1 cellular context compared by ENCODE assay signal in the genomic region with DNA sequence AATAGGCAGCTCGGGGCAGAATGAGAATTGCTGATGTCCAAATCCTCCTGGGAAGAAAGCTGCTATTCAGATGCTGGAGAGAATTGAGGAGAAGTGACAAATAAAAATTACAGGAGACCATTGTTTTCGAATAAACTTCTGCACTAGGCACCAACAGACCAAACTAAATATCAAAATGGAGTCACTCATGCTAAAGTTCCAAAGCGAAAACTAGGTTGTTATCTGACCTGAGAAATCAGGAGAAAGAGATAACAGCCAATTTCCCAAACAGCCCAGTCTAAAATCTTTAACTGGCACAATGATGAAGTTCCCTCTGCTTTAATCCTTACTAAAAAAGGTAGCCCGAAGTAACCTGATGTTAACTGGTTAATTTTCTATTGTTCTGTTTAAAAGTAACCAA.
TF ChIP-seq lines count a peak whose summit lies in the region.

No MANE protein-coding gene starts in this region.

TF ChIP-seq in GM23338, 12 proteins besides CTCF, POLR2A, EP300 and RAD21 (continued from another document):
- TF ChIP-seq ZNF462 (CRISPR knock-in tag; IDR thresholded peaks at IDR 0.05), result no peak
- no peak for TF ChIP-seq EZH2 (IDR thresholded peaks at IDR 0.05; ENCODE audit: low read depth, unreplicated experiment)
- TF ChIP-seq POLR2AphosphoS5 (IDR thresholded peaks at IDR 0.05; ENCODE audit: low read depth), result no peak
- TF ChIP-seq ZNF331 (CRISPR knock-in tag; IDR thresholded peaks at IDR 0.05; ENCODE audit: low read depth), result no peak
- TF ChIP-seq CREB1 (CRISPR knock-in tag; IDR thresholded peaks at IDR 0.05; ENCODE audit: low read depth), result no peak
- no peak for TF ChIP-seq ZNF114 (CRISPR knock-in tag; IDR thresholded peaks at IDR 0.05)
